ENCODE assay signal across 8 cellular contexts in genomic region chr9:120868339-120868675, GRCh38. TPM values are rescaled to one million over a fixed set of nuclear protein-coding genes. Genes with fewer than 3 reads are reported as not detected.
DNase-seq lines count a peak whose midpoint lies in the region; ATAC-seq and TF ChIP-seq lines count a peak whose summit lies in the region.

No MANE protein-coding gene starts in this region.

- intact Hi-C loops in posterior cingulate gyrus (cut with DNase I), result no loop called here

- H3K27ac ChIP-seq in C4-2B, result peak overlapping the region; percentile 55
- H3K27ac ChIP-seq in Karpas-422 (ENCODE audit: low read length), result peak overlapping the region; percentile 27; the same call in 1 of the 2 replicates
- peak overlapping the region; percentile 76 for H3K27ac ChIP-seq in cingulate gyrus (ENCODE audit: low read depth, low read length)

- peak overlapping the region; percentile 71 for H3K4me3 Mint-ChIP-seq in nephron progenitor cell

- no peak for TF ChIP-seq CTCF in C4-2B (conservative IDR thresholded peaks at IDR 0.05)
- TF ChIP-seq CTCF in nephron progenitor cell (IDR thresholded peaks at IDR 0.05), result no peak

- H3K27ac Mint-ChIP-seq in nephron progenitor cell, result no peak overlapping the region

- no peaks in the 10 kb centered on the region for H4K20me1 ChIP-seq in Karpas-422 (ENCODE audit: insufficient read depth, low read depth, low read length)

- peak overlapping the region; percentile 53; the same call in 1 of the 2 replicates for H3K4me3 ChIP-seq in Karpas-422 (ENCODE audit: low read length)

- peaks cover 41% of the 10 kb centered on the region for H3K4me1 Mint-ChIP-seq in nephron progenitor cell

- no peak for DNase-seq in Karpas-422
- DNase-seq in nephron progenitor cell, result no peak
- no peak for DNase-seq in posterior cingulate gyrus
- DNase-seq in KBM-7, result no peak

- no peaks in the 10 kb centered on the region for H3K9me2 ChIP-seq in Karpas-422 (replicated peaks; ENCODE audit: insufficient read depth, low read length)

- H3K27me3 ChIP-seq in Karpas-422 (ENCODE audit: low read length), result no peaks in the 10 kb centered on the region

- in situ Hi-C loops in KBM-7 (cut with MboI; ENCODE audit: low pct_unique_long_range_greater_than_20kb, low sequenced_read_pairs), result no loop called here

- H3K27me3 Mint-ChIP-seq in nephron progenitor cell (ENCODE audit: low read depth, poor library complexity), result peaks cover 16% of the 10 kb centered on the region

- peaks cover 28% of the 10 kb centered on the region for H3K4me1 ChIP-seq in Karpas-422 (ENCODE audit: low read length)

- no peaks in the 10 kb centered on the region for H3K9me3 ChIP-seq in Karpas-422 (ENCODE audit: low read length)

- peak overlapping the region; percentile 64 for H3K4me2 ChIP-seq in Karpas-422 (ENCODE audit: low read depth, low read length, poor library complexity, severe bottlenecking)

- ATAC-seq in GM21381 (IDR thresholded peaks at IDR 0.05; ENCODE audit: unreplicated experiment) (no peak), HG03565 (IDR thresholded peaks at IDR 0.05; ENCODE audit: unreplicated experiment) (no peak)

- peaks cover 44% of the 10 kb centered on the region for H3K36me3 ChIP-seq in Karpas-422 (ENCODE audit: insufficient read depth, low read length)

- no peaks in the 10 kb centered on the region for H3K79me2 ChIP-seq in Karpas-422 (ENCODE audit: low read length)

- peak overlapping the region; percentile 55 for H3K9ac ChIP-seq in Karpas-422 (ENCODE audit: low read length)

- peaks cover 30% of the 10 kb centered on the region for H3K36me3 Mint-ChIP-seq in nephron progenitor cell (ENCODE audit: low read depth)

- no peak overlapping the region for H2AFZ ChIP-seq in Karpas-422 (ENCODE audit: low read length)

- H3K9me3 Mint-ChIP-seq in nephron progenitor cell, result no peaks in the 10 kb centered on the region

RNA-seq across cellular contexts. Expression of gene PHF19, which starts 8.7 kb away (rescaled TPM):
- 34.8 and 76.9 TPM in 2 replicates for total RNA-seq in Karpas-422 (2014; rRNA removed; shearing (Covaris generic); ENCODE audit: low replicate concordance)

RNA-seq across cellular contexts. Expression of gene PSMD5, which starts 25.6 kb away (rescaled TPM):
- total RNA-seq in Karpas-422 (2014; rRNA removed; shearing (Covaris generic); ENCODE audit: low replicate concordance), result 14.4 and 26.1 TPM in 2 replicates

RNA-seq across cellular contexts. Expression of gene TRAF1, which starts 58.3 kb away (rescaled TPM):
- total RNA-seq in Karpas-422 (2014; rRNA removed; shearing (Covaris generic); ENCODE audit: low replicate concordance), result 18.8 and 23.8 TPM in 2 replicates
